In the genomic region with DNA sequence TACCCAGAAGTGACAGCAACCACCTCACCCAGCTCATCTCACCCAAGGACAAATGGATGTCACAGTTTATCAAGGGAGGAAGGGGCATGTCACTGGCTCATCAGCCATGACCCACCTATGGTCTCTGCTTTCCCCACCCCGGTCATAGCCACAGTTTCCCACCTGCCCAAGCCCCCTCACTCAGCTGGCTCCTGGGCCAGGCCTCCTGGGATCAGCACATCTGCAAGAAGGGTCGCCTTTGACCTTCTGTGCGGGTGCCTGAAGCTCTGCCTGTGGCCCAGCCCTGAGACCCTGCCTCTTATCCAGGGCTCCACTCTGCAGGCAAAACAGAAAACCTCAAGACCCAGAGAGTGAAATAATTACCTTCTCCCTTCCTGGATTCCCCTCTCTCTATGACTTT, we compare ENCODE assay signal across 16 cellular contexts.
DNase-seq lines count a peak whose midpoint lies in the region; ATAC-seq and TF ChIP-seq lines count a peak whose summit lies in the region.
"Had no signal": no experiment of that assay in that cellular context is flagged by ENCODE, and none has a peak within 500 bp of the region (broad histone marks: within the 10 kb centered on the region; RNA-seq: fewer than 3 reads in every experiment).

No MANE protein-coding gene starts in this region.

- no peak overlapping the region for H3K4me2 ChIP-seq in neural progenitor cell
- H3K4me2 ChIP-seq: A549 had no signal

- peak; percentile 39 for DNase-seq in endodermal cell
- DNase-seq in neural progenitor cell (ENCODE audit: low spot score) = no peak
- peak; percentile 19 for DNase-seq in sciatic nerve (ENCODE audit: low spot score)
- DNase-seq in AG20443 (ENCODE audit: low spot score) = no peak
- no peak for DNase-seq in NCI-H2107 (lab: John Stamatoyannopoulos, UW)
- DNase-seq: CD8-positive, alpha-beta memory T cell; DMS53; GF-D8; HCEC 1CT; HFFc6 had no signal

- no peak for ATAC-seq in sciatic nerve
- no peak for ATAC-seq in GM18868 (IDR thresholded peaks at IDR 0.05; ENCODE audit: unreplicated experiment)
- no peak for ATAC-seq in HG02885 (IDR thresholded peaks at IDR 0.05; ENCODE audit: poor library complexity, unreplicated experiment)
- ATAC-seq: A549 had no signal

- no peaks in the 10 kb centered on the region for H3K9me3 ChIP-seq in endodermal cell (ENCODE audit: control insufficient read depth, low read length)
- H3K9me3 ChIP-seq in neural progenitor cell (ENCODE audit: low read depth) = no peaks in the 10 kb centered on the region
- H3K9me3 ChIP-seq: A549, Caco-2 had no signal

- H3F3A ChIP-seq in neural progenitor cell (ENCODE audit: low read depth) = peaks cover 10% of the 10 kb centered on the region

- no peaks in the 10 kb centered on the region for H3K27me3 ChIP-seq in endodermal cell (ENCODE audit: control insufficient read depth, insufficient read depth, low read length, poor library complexity, severe bottlenecking)
- H3K27me3 ChIP-seq in neural progenitor cell = no peaks in the 10 kb centered on the region

- intact Hi-C loops in sciatic nerve (cut with DNase I) = no loop called here

- H3K4me1 ChIP-seq in endodermal cell (ENCODE audit: control insufficient read depth, insufficient read depth, low read length) = peaks cover 8% of the 10 kb centered on the region
- H3K4me1 ChIP-seq in neural progenitor cell = peaks cover 22% of the 10 kb centered on the region
- H3K4me1 ChIP-seq: A549, Caco-2 had no signal

- no peak overlapping the region for H3K4me3 ChIP-seq in endodermal cell (ENCODE audit: low read length)
- no peak overlapping the region for H3K4me3 ChIP-seq in neural progenitor cell
- H3K4me3 ChIP-seq: A549 had no signal

- H3K79me2 ChIP-seq in neural progenitor cell (ENCODE audit: low read depth) = no peaks in the 10 kb centered on the region

- H3K4me3 Mint-ChIP-seq in endodermal cell (no peak overlapping the region), neural progenitor cell (no peak overlapping the region)
- H3K4me3 Mint-ChIP-seq: CD14-positive monocyte; CD8-positive, alpha-beta memory T cell; HFFc6 had no signal

- H3K9ac ChIP-seq in endodermal cell (ENCODE audit: extremely low read depth, low read length, poor library complexity, severe bottlenecking) (no peak overlapping the region), neural progenitor cell (no peak overlapping the region)

- TF ChIP-seq CTCF in endodermal cell (conservative IDR thresholded peaks at IDR 0.05) = no peak
- TF ChIP-seq CTCF in neural progenitor cell (IDR thresholded peaks at IDR 0.05) = no peak

- H2AFZ ChIP-seq in neural progenitor cell (replicated peaks) = no peak overlapping the region

- H4K20me1 ChIP-seq in neural progenitor cell (ENCODE audit: low read depth) = no peaks in the 10 kb centered on the region

- no peak overlapping the region for H3K27ac ChIP-seq in endodermal cell (ENCODE audit: low read depth, low read length)
- no peak overlapping the region for H3K27ac ChIP-seq in neural progenitor cell
- H3K27ac ChIP-seq: A549, HL-60 had no signal

- H3K36me3 Mint-ChIP-seq in endodermal cell (ENCODE audit: low read depth) (no peaks in the 10 kb centered on the region), neural progenitor cell (peaks cover 2% of the 10 kb centered on the region)
- H3K36me3 Mint-ChIP-seq: CD14-positive monocyte; CD8-positive, alpha-beta memory T cell had no signal

- H3K27ac Mint-ChIP-seq in endodermal cell = no peak overlapping the region
- peak overlapping the region; percentile 13 for H3K27ac Mint-ChIP-seq in neural progenitor cell
- H3K27ac Mint-ChIP-seq: HFFc6 had no signal

- peaks cover 23% of the 10 kb centered on the region for H3K27me3 Mint-ChIP-seq in endodermal cell (ENCODE audit: insufficient read depth)
- peaks cover 7% of the 10 kb centered on the region for H3K27me3 Mint-ChIP-seq in neural progenitor cell (ENCODE audit: insufficient read depth, low read depth)

- WGBS in endodermal cell (ENCODE audit: insufficient coverage in 1 of 2, insufficient read length in 1 of 2), 2 experiments = 94% methylated on average over 3 of the region's 3 CpGs; no CpG with 5 or more reads in 1 of the 2 experiments

- no peaks in the 10 kb centered on the region for H3K36me3 ChIP-seq in endodermal cell (ENCODE audit: control insufficient read depth, insufficient read depth, low read length)
- H3K36me3 ChIP-seq in neural progenitor cell = no peaks in the 10 kb centered on the region

- H3K4me1 Mint-ChIP-seq in endodermal cell = peaks cover 31% of the 10 kb centered on the region
- peaks cover 34% of the 10 kb centered on the region for H3K4me1 Mint-ChIP-seq in neural progenitor cell
- H3K4me1 Mint-ChIP-seq: CD14-positive monocyte; CD8-positive, alpha-beta memory T cell had no signal

- H3K9me3 Mint-ChIP-seq in endodermal cell (no peaks in the 10 kb centered on the region), neural progenitor cell (peaks cover 7% of the 10 kb centered on the region)

Comparison
In these comparisons a context has a peak if more than half of its experiments do, and no peak if none do; other contexts are left out.
1. DNase-seq: peak in endodermal cell (single experiment) and sciatic nerve (single experiment); none in neural progenitor cell (single experiment), AG20443 (single experiment) and NCI-H2107 (single experiment).